In genomic region chr15:71730277-71731144, GRCh38 we compare ENCODE assay signal across 9 cellular contexts.
DNase-seq lines count a peak whose midpoint lies in the region; ATAC-seq and TF ChIP-seq lines count a peak whose summit lies in the region.
"Had no signal": no experiment of that assay in that cellular context is flagged by ENCODE, and none has a peak within 500 bp of the region (broad histone marks: within the 10 kb centered on the region; RNA-seq: fewer than 3 reads in every experiment).

No MANE protein-coding gene starts in this region.

- H3K36me3 Mint-ChIP-seq in activated T-cell treated with anti-CD3 and anti-CD28 coated beads, Interleukin-2, amount 50 U/mL, for 72 hours (ENCODE audit: insufficient read depth in 2 of 2): no peaks in the 10 kb centered on the region
- no peaks in the 10 kb centered on the region for H3K36me3 Mint-ChIP-seq in immature natural killer cell

- no peak overlapping the region for H3K27ac Mint-ChIP-seq in activated T-cell treated with anti-CD3 and anti-CD28 coated beads, Interleukin-2, amount 50 U/mL, for 72 hours
- no peak overlapping the region for H3K27ac Mint-ChIP-seq in immature natural killer cell

- no peaks in the 10 kb centered on the region for H3K9me3 ChIP-seq in cardiac muscle cell (ENCODE audit: low read depth)

- no peaks in the 10 kb centered on the region for H3K36me3 ChIP-seq in cardiac muscle cell

- DNase-seq in CMK (ENCODE audit: low read depth) (peak; percentile 37), GM19240 (ENCODE audit: insufficient read length, low spot score) (peak; percentile 68), NCI-H345 (lab: John Stamatoyannopoulos, UW) (peak; percentile 30), cardiac muscle cell (ENCODE audit: low read depth in 1 of 2, low spot score in 1 of 2) (peak; percentile 69 to 84), retina (peak; percentile 61), immature natural killer cell (no peak)
- DNase-seq in activated T-cell treated with anti-CD3 and anti-CD28 coated beads, Interleukin-2, amount 50 U/mL, for 72 hours: peak; percentile 25 to 36

- H3K9me3 Mint-ChIP-seq in activated T-cell treated with anti-CD3 and anti-CD28 coated beads, Interleukin-2, amount 50 U/mL, for 72 hours: no peaks in the 10 kb centered on the region
- H3K9me3 Mint-ChIP-seq in immature natural killer cell: peaks cover 0 to 2% (median 0%) of the 10 kb centered on the region in 6 donors

- peak; percentile 59 to 63 for ATAC-seq in activated T-cell treated with anti-CD3 and anti-CD28 coated beads, Interleukin-2, amount 50 U/mL, for 72 hours (replicated peaks in 1 of 2)
- ATAC-seq in GM19463 (IDR thresholded peaks at IDR 0.05; ENCODE audit: unreplicated experiment): no peak

- H3K4me3 ChIP-seq in cardiac muscle cell: no peak overlapping the region
- H3K4me3 ChIP-seq: skin epidermis had no signal

- peaks cover 18% of the 10 kb centered on the region for H3K27me3 Mint-ChIP-seq in activated T-cell treated with anti-CD3 and anti-CD28 coated beads, Interleukin-2, amount 50 U/mL, for 72 hours (ENCODE audit: low read depth)
- peaks cover 0 to 11% (median 4%) of the 10 kb centered on the region in 3 donors for H3K27me3 Mint-ChIP-seq in immature natural killer cell (ENCODE audit: low read depth in 3 of 3)

- H3K4me1 Mint-ChIP-seq in activated T-cell treated with anti-CD3 and anti-CD28 coated beads, Interleukin-2, amount 50 U/mL, for 72 hours (ENCODE audit: low read depth): no peaks in the 10 kb centered on the region
- H3K4me1 Mint-ChIP-seq in immature natural killer cell: no peaks in the 10 kb centered on the region

- no peaks in the 10 kb centered on the region for H3K27me3 ChIP-seq in cardiac muscle cell

- H3K4me1 ChIP-seq in cardiac muscle cell (ENCODE audit: low read depth): peaks cover 9% of the 10 kb centered on the region

- TF ChIP-seq CTCF in cardiac muscle cell (IDR thresholded peaks at IDR 0.05; ENCODE audit: low read depth, low read length): peak; percentile 84

- no peak overlapping the region for H3K4me3 Mint-ChIP-seq in activated T-cell treated with anti-CD3 and anti-CD28 coated beads, Interleukin-2, amount 50 U/mL, for 72 hours
- no peak overlapping the region for H3K4me3 Mint-ChIP-seq in immature natural killer cell

- no peak overlapping the region for H3K27ac ChIP-seq in cardiac muscle cell

Comparison
In these comparisons a context has a peak if more than half of its experiments do, and no peak if none do; other contexts are left out.
1. DNase-seq: peak in CMK (single experiment), GM19240 (single experiment), NCI-H345 (single experiment), activated T-cell treated with anti-CD3 and anti-CD28 coated beads, Interleukin-2, amount 50 U/mL, for 72 hours (2 of 2), cardiac muscle cell (2 of 2) and retina (single experiment); none in immature natural killer cell (0 of 3).